In genomic region chr1:235867903-235868469, GRCh38 we compare ENCODE assay signal across 8 cellular contexts. TPM values are rescaled to one million over a fixed set of nuclear protein-coding genes. Genes with fewer than 3 reads are reported as not detected.
A peak's percentile ranks its signal among the peaks of the same experiment; 100 is the strongest.
DNase-seq lines count a peak whose midpoint lies in the region; ATAC-seq and TF ChIP-seq lines count a peak whose summit lies in the region.

No MANE protein-coding gene starts in this region.

- no peaks in the 10 kb centered on the region for H3K27me3 Mint-ChIP-seq in CD14-positive monocyte (ENCODE audit: low read depth in 3 of 3)

- H3K4me2 ChIP-seq in parathyroid adenoma (ENCODE audit: low read length) = peak overlapping the region; percentile 74

- H3K27ac ChIP-seq in breast epithelium = peak overlapping the region; percentile 93 to 98
- peak overlapping the region; percentile 85 for H3K27ac ChIP-seq in parathyroid adenoma

- no peaks in the 10 kb centered on the region for H3K9me3 Mint-ChIP-seq in CD14-positive monocyte

- H3K27me3 ChIP-seq in breast epithelium = no peaks in the 10 kb centered on the region
- no peaks in the 10 kb centered on the region for H3K27me3 ChIP-seq in parathyroid adenoma (ENCODE audit: control insufficient read depth, insufficient read depth, low read length)

- no peak for TF ChIP-seq CTCF in CD14-positive monocyte (IDR thresholded peaks at IDR 0.05)
- TF ChIP-seq CTCF in breast epithelium (IDR thresholded peaks at IDR 0.05) = no peak
- no peak for TF ChIP-seq CTCF in parathyroid adenoma (IDR thresholded peaks at IDR 0.05)

- H3K9me3 ChIP-seq in breast epithelium (no peaks in the 10 kb centered on the region), parathyroid adenoma (ENCODE audit: control insufficient read depth, low read length) (no peaks in the 10 kb centered on the region)

- peak overlapping the region; percentile 81 for H2AFZ ChIP-seq in parathyroid adenoma

- H3K4me3 Mint-ChIP-seq in CD14-positive monocyte = peak overlapping the region in 1 of 2 donors; percentile 83

- DNase-seq in CD14-positive monocyte (ENCODE audit: low spot score) = no peak
- peak; percentile 71 for DNase-seq in NOMO-1 treated with DMSO at 0.1 percent for 48 hours (lab: John Stamatoyannopoulos, UW; ENCODE audit: unreplicated experiment)
- DNase-seq in breast epithelium (ENCODE audit: low spot score in 2 of 2) = no peak
- no peak for DNase-seq in CD1c-positive myeloid dendritic cell (ENCODE audit: extremely low spot score)
- no peak for DNase-seq in SW480 (ENCODE audit: low spot score)
- DNase-seq in NCI-H128 (lab: John Stamatoyannopoulos, UW; ENCODE audit: unreplicated experiment) = no peak

- no peak for TF ChIP-seq POLR2A in breast epithelium (IDR thresholded peaks at IDR 0.05)

- H3K4me3 ChIP-seq in breast epithelium = peak overlapping the region in 2 of 3 donors; percentile 75 to 94
- H3K4me3 ChIP-seq in parathyroid adenoma (ENCODE audit: low read depth, low read length) = peak overlapping the region; percentile 86

- H3K79me2 ChIP-seq in parathyroid adenoma = peaks cover 9% of the 10 kb centered on the region

- H3K4me1 Mint-ChIP-seq in CD14-positive monocyte = peaks cover 34% of the 10 kb centered on the region

- peak; percentile 39 for ATAC-seq in GM21423 (IDR thresholded peaks at IDR 0.05; ENCODE audit: unreplicated experiment)

- H3K27ac Mint-ChIP-seq in CD14-positive monocyte = peak overlapping the region in 6 of 7 donors; percentile 94 to 98 (median 97)

- peaks cover 0 to 13% of the 10 kb centered on the region in 2 donors for H3K4me1 ChIP-seq in breast epithelium
- peaks cover 3% of the 10 kb centered on the region for H3K4me1 ChIP-seq in parathyroid adenoma

- intact Hi-C loops in CD14-positive monocyte (cut with micrococcal nuclease) (loop anchor here in 1 of 2 donors (2.0 to 5.0 kb wide), 4 partner anchors 36 to 104 kb away; no protein-coding TSS in a partner anchor), breast epithelium (cut with DNase I; ENCODE audit: low total_unique reads) (loop anchor here (10.0 kb wide), 1 partner anchor 77 kb away; no protein-coding TSS in a partner anchor)

- H3K36me3 ChIP-seq in breast epithelium (no peaks in the 10 kb centered on the region), parathyroid adenoma (ENCODE audit: control insufficient read depth, insufficient read depth, low read length) (no peaks in the 10 kb centered on the region)

- H3K36me3 Mint-ChIP-seq in CD14-positive monocyte = peaks cover 6 to 15% of the 10 kb centered on the region in 2 donors

- no peak overlapping the region for H3K9ac ChIP-seq in parathyroid adenoma

RNA-seq across cellular contexts. Expression of gene LYST, which starts 1.3 kb away (rescaled TPM):
- 10 to 100 TPM; 46.3 to 67.9 TPM for polyA plus RNA-seq in CD14-positive monocyte
- 10 to 100 TPM; 63.3 to 78.3 (median 66.1) TPM for total RNA-seq in breast epithelium
